Comparison of ENCODE assay signal across 27 cellular contexts in genomic region chr2:231250146-231250545, GRCh38. TPM values are rescaled to one million over a fixed set of nuclear protein-coding genes. Genes with fewer than 3 reads are reported as not detected.
DNase-seq lines count a peak whose midpoint lies in the region; TF ChIP-seq lines count a peak whose summit lies in the region.
"Had no signal": no experiment of that assay in that cellular context is flagged by ENCODE, and none has a peak within 500 bp of the region (broad histone marks: within the 10 kb centered on the region; RNA-seq: fewer than 3 reads in every experiment).

No MANE protein-coding gene starts in this region.

- H3K36me3 ChIP-seq in BLaER1, result no peaks in the 10 kb centered on the region
- H3K36me3 ChIP-seq: uterus had no signal

- H3K4me1 Mint-ChIP-seq in HFFc6 (ENCODE audit: low read depth), result peaks cover 10% of the 10 kb centered on the region
- H3K4me1 Mint-ChIP-seq in osteocyte (ENCODE audit: unreplicated experiment), result no peaks in the 10 kb centered on the region
- H3K4me1 Mint-ChIP-seq: activated B cell treated with CpG ODN at 0.5 μM for 24 hours; CD8-positive, alpha-beta memory T cell had no signal

- peak; percentile 63 for DNase-seq in HFFc6
- peak; percentile 57 for DNase-seq in astrocyte of the hippocampus (ENCODE audit: low read depth, low spot score)
- no peak for DNase-seq in osteocyte (ENCODE audit: extremely low spot score, unreplicated experiment)
- no peak for DNase-seq in activated CD4-positive, alpha-beta T cell treated with anti-CD3 and anti-CD28 coated beads, Interleukin-2, amount 50 U/mL, for 48 hours
- no peak for DNase-seq in NCI-H2029 (lab: John Stamatoyannopoulos, UW)
- DNase-seq in erythroblast (lab: John Stamatoyannopoulos, UW), result no peak
- DNase-seq in stimulated activated CD4-positive, alpha-beta T cell treated with anti-CD3 and anti-CD28 coated beads, Interleukin-2, amount 100 ng/mL, for 48 hours, result no peak
- DNase-seq: activated B cell treated with CpG ODN at 0.5 μM for 24 hours; activated CD4-positive, alpha-beta T cell treated with anti-CD3 and anti-CD28 coated beads, Interleukin-2, amount 50 U/mL, for 4 hours; activated CD8-positive, alpha-beta memory T cell treated with anti-CD3 and anti-CD28 coated beads, Interleukin-2, amount 50 U/mL, for 4 hours; activated naive CD4-positive, alpha-beta T cell treated with anti-CD3 and anti-CD28 coated beads for 36 hours; brain microvascular endothelial cell; CD8-positive, alpha-beta memory T cell; DMS 273 treated with DMSO at 0.1 percent for 48 hours; effector CD8-positive, alpha-beta T cell; foreskin melanocyte; MM.1S; NCI-H1436 treated with DMSO at 0.1 percent for 48 hours; NCI-H524; SHP77; sigmoid colon; stimulated activated naive CD8-positive, alpha-beta T cell treated with anti-CD3 and anti-CD28 coated beads, Interleukin-15, Interleukin-2, amounts not matched to agents 100 U/mL and 50 U/mL, for 24 hours; T-helper 9 cell; uterus had no signal

- H3K4me3 ChIP-seq in BLaER1, result no peak overlapping the region
- H3K4me3 ChIP-seq: sigmoid colon, thoracic aorta, uterus had no signal

- no peaks in the 10 kb centered on the region for H3K9me3 Mint-ChIP-seq in HFFc6
- H3K9me3 Mint-ChIP-seq in osteocyte (ENCODE audit: unreplicated experiment), result no peaks in the 10 kb centered on the region
- H3K9me3 Mint-ChIP-seq: activated B cell treated with CpG ODN at 0.5 μM for 24 hours; activated naive CD4-positive, alpha-beta T cell treated with anti-CD3 and anti-CD28 coated beads for 36 hours; activated T-helper 1 cell treated with anti-CD3 and anti-CD28 coated beads, Interleukin-12 subunit alpha, Interleukin-12 subunit beta, Interleukin-2, Interleukin-4 antibody, amounts not matched to agents 30 ng/mL and 10 ng/mL and 1 ng/mL, durations not matched to agents 14 hours and 24 hours and 36 hours; CD8-positive, alpha-beta memory T cell had no signal

- no peaks in the 10 kb centered on the region for H3K27me3 ChIP-seq in BLaER1
- H3K27me3 ChIP-seq: brain microvascular endothelial cell, sigmoid colon, uterus had no signal

- peaks cover 9% of the 10 kb centered on the region for H3K4me1 ChIP-seq in BLaER1
- H3K4me1 ChIP-seq: uterus had no signal

- H3K27ac Mint-ChIP-seq in HFFc6 (peak overlapping the region; percentile 14), osteocyte (ENCODE audit: unreplicated experiment) (peak overlapping the region; percentile 28)
- H3K27ac Mint-ChIP-seq: activated B cell treated with CpG ODN at 0.5 μM for 24 hours; activated naive CD4-positive, alpha-beta T cell treated with anti-CD3 and anti-CD28 coated beads for 36 hours; activated T-helper 1 cell treated with anti-CD3 and anti-CD28 coated beads, Interleukin-12 subunit alpha, Interleukin-12 subunit beta, Interleukin-2, Interleukin-4 antibody, amounts not matched to agents 30 ng/mL and 10 ng/mL and 1 ng/mL, durations not matched to agents 14 hours and 24 hours and 36 hours; CD8-positive, alpha-beta memory T cell had no signal

- no peak overlapping the region for H3K27ac ChIP-seq in BLaER1
- H3K27ac ChIP-seq: brain microvascular endothelial cell, sigmoid colon, thoracic aorta, uterus had no signal

- no peak overlapping the region for H3K4me3 Mint-ChIP-seq in HFFc6
- H3K4me3 Mint-ChIP-seq in osteocyte (ENCODE audit: unreplicated experiment), result no peak overlapping the region
- H3K4me3 Mint-ChIP-seq: activated B cell treated with CpG ODN at 0.5 μM for 24 hours; activated naive CD4-positive, alpha-beta T cell treated with anti-CD3 and anti-CD28 coated beads for 36 hours; activated T-helper 1 cell treated with anti-CD3 and anti-CD28 coated beads, Interleukin-12 subunit alpha, Interleukin-12 subunit beta, Interleukin-2, Interleukin-4 antibody, amounts not matched to agents 30 ng/mL and 10 ng/mL and 1 ng/mL, durations not matched to agents 14 hours and 24 hours and 36 hours; CD8-positive, alpha-beta memory T cell had no signal

- 0 out of 2 replicates have a peak overlapping the region, but pooled peaks have one; percentile 17 for H3K4me2 ChIP-seq in BLaER1

- H3K27me3 Mint-ChIP-seq in HFFc6 (ENCODE audit: insufficient read depth), result peaks cover 2% of the 10 kb centered on the region; the same call in 1 of the 2 replicates
- H3K27me3 Mint-ChIP-seq in osteocyte (ENCODE audit: unreplicated experiment), result no peaks in the 10 kb centered on the region
- H3K27me3 Mint-ChIP-seq: activated B cell treated with CpG ODN at 0.5 μM for 24 hours had no signal

- TF ChIP-seq CTCF in HFFc6 (IDR thresholded peaks at IDR 0.05) (no peak), osteocyte (IDR thresholded peaks at IDR 0.05) (no peak)

- no peaks in the 10 kb centered on the region for H3K9me3 ChIP-seq in BLaER1
- H3K9me3 ChIP-seq: sigmoid colon, thoracic aorta, uterus had no signal

- H3K9ac ChIP-seq in BLaER1, result no peak overlapping the region

- H4K20me1 ChIP-seq in BLaER1, result no peaks in the 10 kb centered on the region

- no peak for TF ChIP-seq POLR2A in erythroblast (IDR thresholded peaks at IDR 0.05; ENCODE audit: low read length)

- peaks cover 22% of the 10 kb centered on the region for H3K36me3 Mint-ChIP-seq in HFFc6 (ENCODE audit: low read depth)
- H3K36me3 Mint-ChIP-seq in osteocyte (ENCODE audit: unreplicated experiment), result peaks cover 46% of the 10 kb centered on the region
- H3K36me3 Mint-ChIP-seq: CD8-positive, alpha-beta memory T cell had no signal

RNA-seq across cellular contexts. Expression of gene ARMC9, which starts 51.7 kb away (rescaled TPM):
- 10 to 100 TPM; 49.3 to 93.2 (median 55.7) TPM for total RNA-seq in HFFc6 (2021; fragmentation: NEBNext Ultra II Directional; extraction: Animal tissue kit (Norgen Biotek cat#: 25700))
- 178 and 204 TPM in 2 replicates for total RNA-seq in osteocyte

Comparison
In these comparisons a context has a peak if more than half of its experiments do, and no peak if none do; other contexts are left out.
1. DNase-seq: peak in HFFc6 (single experiment) and astrocyte of the hippocampus (single experiment); none in osteocyte (single experiment), activated CD4-positive, alpha-beta T cell treated with anti-CD3 and anti-CD28 coated beads, Interleukin-2, amount 50 U/mL, for 48 hours (0 of 2), NCI-H2029 (single experiment), erythroblast (0 of 2) and stimulated activated CD4-positive, alpha-beta T cell treated with anti-CD3 and anti-CD28 coated beads, Interleukin-2, amount 100 ng/mL, for 48 hours (0 of 2).